ENCODE assay signal across 27 cellular contexts in the genomic region with DNA sequence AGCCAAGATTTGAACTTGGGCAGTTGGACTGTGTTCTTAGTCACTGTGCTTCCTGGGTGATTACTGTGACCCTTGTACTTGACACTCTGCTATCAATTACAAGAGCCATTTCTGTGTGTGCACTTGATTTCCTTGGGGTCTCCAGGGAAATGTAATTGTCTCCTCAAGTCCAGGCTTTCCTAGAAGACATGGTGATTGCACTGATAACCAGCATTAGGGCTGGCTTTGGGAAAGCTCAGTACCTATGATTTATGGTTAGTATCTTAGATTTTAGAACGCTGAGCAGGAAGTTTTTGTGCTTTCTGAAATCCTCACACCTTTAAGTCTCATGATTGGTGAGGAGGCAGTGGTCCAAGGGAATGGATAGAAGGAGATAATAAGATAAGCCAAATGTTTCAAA. TPM values are rescaled to one million over a fixed set of nuclear protein-coding genes. Genes with fewer than 3 reads are reported as not detected.
"Had no signal": no experiment of that assay in that cellular context is flagged by ENCODE, and none has a peak within 500 bp of the region (broad histone marks: within the 10 kb centered on the region; RNA-seq: fewer than 3 reads in every experiment).

No MANE protein-coding gene starts in this region.

- H3K4me2 ChIP-seq: smooth muscle cell had no signal

- H3K36me3 ChIP-seq: gastrocnemius medialis, left lung, pancreas, prostate gland, sigmoid colon, upper lobe of left lung, vagina had no signal

- DNase-seq: activated CD4-positive, alpha-beta T cell treated with anti-CD3 and anti-CD28 coated beads for 36 hours; activated CD4-positive, CD25-positive, alpha-beta regulatory T cell; activated CD8-positive, alpha-beta memory T cell treated with anti-CD3 and anti-CD28 coated beads, Interleukin-2, amount 10 ng/mL, durations not matched to agents 7 days and 5 days; activated CD8-positive, alpha-beta T cell treated with anti-CD3 and anti-CD28 coated beads, Interleukin-2, amount 10 ng/mL, durations not matched to agents 7 days and 5 days; activated T-cell treated with anti-CD3 and anti-CD28 coated beads, Interleukin-2, amount 50 U/mL, for 48 hours; anterior cingulate cortex; dermis blood vessel endothelial cell; effector CD8-positive, alpha-beta T cell; gastrocnemius medialis; glutamatergic neuron; left lung; nephron progenitor cell; pancreas; retina; sigmoid colon; stimulated activated CD4-positive, alpha-beta T cell treated with anti-CD3 and anti-CD28 coated beads, Interleukin-1b, Interleukin-23, amount 100 ng/mL, for 48 hours; stimulated activated CD4-positive, alpha-beta T cell treated with anti-CD3 and anti-CD28 coated beads, Interleukin-4, amount 100 ng/mL, for 4 hours; stimulated activated CD8-positive, alpha-beta memory T cell treated with anti-CD3 and anti-CD28 coated beads, Interleukin-4, amount 100 ng/mL, for 48 hours; stimulated activated naive CD8-positive, alpha-beta T cell treated with anti-CD3 and anti-CD28 coated beads, Interleukin-15, amount 100 ng/mL, for 72 hours; substantia nigra; upper lobe of left lung had no signal

- H3K27ac ChIP-seq: epithelial cell of prostate, gastrocnemius medialis, left lung, pancreas, prostate gland, sigmoid colon, upper lobe of left lung had no signal

- H3K4me3 ChIP-seq: left lung, lung, pancreas, prostate gland, sigmoid colon, smooth muscle cell, upper lobe of left lung, vagina had no signal

- H3K9me3 ChIP-seq: gastrocnemius medialis, left lung, pancreas, prostate gland, sigmoid colon, upper lobe of left lung, vagina had no signal

- H3K27me3 ChIP-seq: vagina had no signal

- ATAC-seq: activated CD4-positive, alpha-beta T cell treated with anti-CD3 and anti-CD28 coated beads for 36 hours; activated CD8-positive, alpha-beta memory T cell treated with anti-CD3 and anti-CD28 coated beads, Interleukin-2, amount 10 ng/mL, durations not matched to agents 7 days and 5 days; activated CD8-positive, alpha-beta T cell treated with anti-CD3 and anti-CD28 coated beads, Interleukin-2, amount 10 ng/mL, durations not matched to agents 7 days and 5 days; gastrocnemius medialis; left lung; pancreas; stimulated activated memory B cell treated with anti-CD40 and anti-IgM and Interleukin-4, amounts not matched to agents 10 μg/mL and 1 μg/mL and 100 μg/mL, for 72 hours; stimulated activated naive CD8-positive, alpha-beta T cell treated with anti-CD3 and anti-CD28 coated beads, Interleukin-15, amount 100 ng/mL, for 72 hours had no signal

RNA-seq across cellular contexts. Expression of a gene that starts 1.6 kb away (rescaled TPM):
- total RNA-seq: activated CD4-positive, alpha-beta T cell treated with anti-CD3 and anti-CD28 coated beads for 36 hours; activated CD8-positive, alpha-beta T cell treated with anti-CD3 and anti-CD28 coated beads, Interleukin-2, amount 10 ng/mL, durations not matched to agents 7 days and 5 days had no signal
